10 cellular contexts compared by ENCODE assay signal in genomic region chr21:25963186-25963585, GRCh38.
DNase-seq lines count a peak whose midpoint lies in the region; ATAC-seq, FAIRE-seq and TF ChIP-seq lines count a peak whose summit lies in the region.
"Had no signal": no experiment of that assay in that cellular context is flagged by ENCODE, and none has a peak within 500 bp of the region (broad histone marks: within the 10 kb centered on the region; RNA-seq: fewer than 3 reads in every experiment).

No MANE protein-coding gene starts in this region.

- 58 to 70% methylated on average over 5 of the region's 5 CpGs for WGBS in pancreas, 2 donors

- H3K27ac ChIP-seq in pancreas, result peak overlapping the region in 2 of 4 donors; percentile 34 to 60
- H3K27ac ChIP-seq: C4-2B had no signal

- H3K4me3 Mint-ChIP-seq in naive thymus-derived CD8-positive, alpha-beta T cell, result no peak overlapping the region

- H3K4me3 ChIP-seq in pancreas, result no peak overlapping the region

- DNase-seq in COLO829 (ENCODE audit: low spot score) (peak; percentile 17), NCI-H2196 (lab: John Stamatoyannopoulos, UW; ENCODE audit: unreplicated experiment) (peak; percentile 24), dermis blood vessel endothelial cell (peak; percentile 95), pancreas (no peak)
- no peak for DNase-seq in naive thymus-derived CD8-positive, alpha-beta T cell

- ATAC-seq in pancreas (peak; percentile 50 to 82 (median 75)), GM21529 (IDR thresholded peaks at IDR 0.05; ENCODE audit: unreplicated experiment) (no peak), GM21381 (IDR thresholded peaks at IDR 0.05; ENCODE audit: unreplicated experiment) (no peak), GM21423 (IDR thresholded peaks at IDR 0.05; ENCODE audit: unreplicated experiment) (no peak)
- ATAC-seq in naive thymus-derived CD8-positive, alpha-beta T cell, result no peak

- no peak overlapping the region for H3K27ac Mint-ChIP-seq in naive thymus-derived CD8-positive, alpha-beta T cell

- H3K27me3 ChIP-seq in pancreas, result no peaks in the 10 kb centered on the region

- H3K4me1 Mint-ChIP-seq in naive thymus-derived CD8-positive, alpha-beta T cell, result peaks cover 2 to 36% (median 11%) of the 10 kb centered on the region in 4 donors

- peaks cover 0 to 14% (median 4%) of the 10 kb centered on the region in 3 donors for H3K36me3 Mint-ChIP-seq in naive thymus-derived CD8-positive, alpha-beta T cell

- H3K9me3 Mint-ChIP-seq in naive thymus-derived CD8-positive, alpha-beta T cell, result no peaks in the 10 kb centered on the region

- no peaks in the 10 kb centered on the region for H3K27me3 Mint-ChIP-seq in naive thymus-derived CD8-positive, alpha-beta T cell

- no peak for FAIRE-seq in pancreas (lab: Jason Lieb, UNC)
- FAIRE-seq: islet of Langerhans had no signal

- H3K9me3 ChIP-seq in pancreas, result no peaks in the 10 kb centered on the region

- no peaks in the 10 kb centered on the region for H3K36me3 ChIP-seq in pancreas

- intact Hi-C loops in pancreas (cut with DNase I), result no loop called here

- no peaks in the 10 kb centered on the region for H3K4me1 ChIP-seq in pancreas

- no peak for TF ChIP-seq CTCF in pancreas (IDR thresholded peaks at IDR 0.05)

- POLR2A ChIA-PET in naive thymus-derived CD8-positive, alpha-beta T cell (lab: Charles Lee), result no interaction called here

Comparison
In these comparisons a context has a peak if more than half of its experiments do, and no peak if none do; other contexts are left out.
1. DNase-seq: peak in COLO829 (single experiment), NCI-H2196 (single experiment) and dermis blood vessel endothelial cell (single experiment); none in pancreas (0 of 6) and naive thymus-derived CD8-positive, alpha-beta T cell (0 of 10).
2. ATAC-seq: peak in pancreas (4 of 4); none in naive thymus-derived CD8-positive, alpha-beta T cell (0 of 2), GM21529 (single experiment), GM21381 (single experiment) and GM21423 (single experiment).